ENCODE assay signal across 9 cellular contexts in the genomic region with DNA sequence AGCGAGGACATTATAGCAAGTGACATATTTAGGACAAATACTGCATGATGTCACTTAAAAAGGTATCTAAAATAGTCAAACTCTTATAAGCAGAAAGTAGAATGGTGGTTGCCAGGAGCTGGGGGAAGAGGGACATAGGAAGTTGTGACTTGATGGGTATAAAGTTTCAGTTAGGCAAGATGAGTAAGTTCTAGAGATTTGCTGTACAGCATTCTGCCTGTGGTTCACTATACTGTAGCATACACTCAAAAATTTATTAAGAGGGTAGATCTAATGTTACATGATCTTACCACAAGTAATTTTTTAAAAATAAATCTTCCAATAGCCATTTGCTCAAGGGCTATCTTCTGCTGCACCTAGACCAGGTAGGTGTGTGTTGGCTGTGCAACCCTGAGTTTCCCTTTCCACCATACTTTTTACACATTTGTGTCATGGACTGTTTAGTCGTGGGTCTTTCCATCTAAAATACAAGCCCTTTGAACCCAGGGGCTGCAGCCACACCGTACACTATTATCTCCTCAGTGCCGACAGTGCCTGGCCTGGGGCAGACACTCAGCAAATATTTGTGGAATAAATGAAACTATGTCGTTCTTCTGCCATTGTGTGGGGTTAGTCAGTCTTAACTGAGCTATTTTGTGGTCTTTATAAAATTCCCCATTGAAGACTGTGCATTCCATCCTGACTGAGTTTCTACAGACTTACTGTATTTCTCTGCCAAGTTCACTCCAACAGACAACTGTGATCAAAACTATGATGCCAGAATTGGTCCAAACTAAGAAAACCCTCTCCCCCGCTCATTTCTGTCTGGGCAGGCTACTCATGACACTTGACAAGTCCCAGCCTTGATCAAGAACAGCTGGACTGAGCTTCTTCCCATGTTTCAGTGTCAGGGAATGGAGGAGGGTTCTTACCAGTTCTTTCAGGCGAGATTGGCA.
DNase-seq lines count a peak whose midpoint lies in the region; TF ChIP-seq lines count a peak whose summit lies in the region.
"Had no signal": no experiment of that assay in that cellular context is flagged by ENCODE, and none has a peak within 500 bp of the region (broad histone marks: within the 10 kb centered on the region; RNA-seq: fewer than 3 reads in every experiment).

No MANE protein-coding gene starts in this region.

- intact Hi-C loops in mammary epithelial cell (cut with micrococcal nuclease) (loop anchor here (1.0 kb wide), 1 partner anchor 79 kb away; no protein-coding TSS in a partner anchor), tibial artery (cut with DNase I; ENCODE audit: low total_unique reads) (no loop called here)

- no peak overlapping the region for H3K4me3 ChIP-seq in mammary epithelial cell (replicated peaks in 1 of 3; ENCODE audit: insufficient read depth in 1 of 3, low read depth in 2 of 3, low read length in 3 of 3)
- no peak overlapping the region for H3K4me3 ChIP-seq in tibial artery

- BruUV-seq in mammary epithelial cell (replicated peaks; lab: Mats Ljungman, UMichigan) = no TSS peak

- H3K27ac ChIP-seq in mammary epithelial cell (ENCODE audit: insufficient read depth, low read depth, low read length) = peak overlapping the region; percentile 93
- H3K27ac ChIP-seq in tibial artery = peak overlapping the region; percentile 25 to 36

- H3K36me3 ChIP-seq in mammary epithelial cell (ENCODE audit: insufficient read depth, low read length) = no peaks in the 10 kb centered on the region
- no peaks in the 10 kb centered on the region for H3K36me3 ChIP-seq in tibial artery

- DNase-seq in M059J (ENCODE audit: low read depth) (peak; percentile 93), mammary epithelial cell (peak; percentile 96), kidney glomerular epithelial cell (lab: John Stamatoyannopoulos, UW) (peak; percentile 89), tibial artery (no peak), DMS114 treated with DMSO at 0.1 percent for 48 hours (lab: John Stamatoyannopoulos, UW; ENCODE audit: unreplicated experiment) (no peak), GOT3 (lab: John Stamatoyannopoulos, UW) (no peak), NCI-H146 treated with DMSO at 0.1 percent for 48 hours (lab: John Stamatoyannopoulos, UW; ENCODE audit: unreplicated experiment) (no peak)
- DNase-seq in activated CD4-positive, CD25-positive, alpha-beta regulatory T cell treated with anti-CD3 and anti-CD28 coated beads, Interleukin-2, amount 50 U/mL, for 72 hours = no peak
- DNase-seq: H7 had no signal

- no peaks in the 10 kb centered on the region for H3K79me2 ChIP-seq in mammary epithelial cell (ENCODE audit: insufficient read depth, low read length)

- whole genome bisulfite sequencing in mammary epithelial cell (ENCODE audit: low coverage, missing lambda C conversion rate) = 14% methylated on average over 7 of the region's 7 CpGs

- dilution Hi-C loops in mammary epithelial cell (cut with HindIII; ENCODE audit: low sequenced_read_pairs) = no loop called here

- H2AFZ ChIP-seq in mammary epithelial cell (ENCODE audit: low read depth, low read length) = peak overlapping the region; percentile 43

- H4K20me1 ChIP-seq in mammary epithelial cell (ENCODE audit: insufficient read depth, low read length) = no peaks in the 10 kb centered on the region

- H3K4me1 ChIP-seq in mammary epithelial cell (ENCODE audit: insufficient read depth, low read length) (peaks cover 40% of the 10 kb centered on the region), tibial artery (peaks cover 0 to 13% (median 5%) of the 10 kb centered on the region in 4 donors)

- peak overlapping the region; percentile 58 for H3K9ac ChIP-seq in mammary epithelial cell (ENCODE audit: insufficient read depth, low read length)

- in situ Hi-C loops in mammary epithelial cell (cut with MboI; ENCODE audit: low sequenced_read_pairs in 2 of 2) = no loop called here

- H3K27me3 ChIP-seq in mammary epithelial cell (ENCODE audit: insufficient read depth, low read length) = no peaks in the 10 kb centered on the region
- no peaks in the 10 kb centered on the region for H3K27me3 ChIP-seq in tibial artery

- TF ChIP-seq CTCF in mammary epithelial cell (conservative IDR thresholded peaks at IDR 0.05 in 1 of 2, IDR thresholded peaks at IDR 0.05 in 1 of 2; ENCODE audit: extremely low read depth in 1 of 2, insufficient read depth in 1 of 2, low read depth in 1 of 2, low read length in 2 of 2) = no peak
- no peak for TF ChIP-seq CTCF in tibial artery (IDR thresholded peaks at IDR 0.05)

- peak overlapping the region; percentile 42 for H3K4me2 ChIP-seq in mammary epithelial cell (ENCODE audit: insufficient read depth, low read depth, low read length)

- CTCF ChIA-PET in mammary epithelial cell (lab: Charles Lee; ENCODE audit: low non-redundant PET) = interaction anchor here (0.5 kb wide), 1 partner anchor 77 kb away, joined by 4 read pairs; no protein-coding TSS in a partner anchor

- H3K9me3 ChIP-seq in mammary epithelial cell (replicated peaks; ENCODE audit: insufficient read depth, low read length) (no peaks in the 10 kb centered on the region), tibial artery (no peaks in the 10 kb centered on the region)

Comparison
In these comparisons a context has a peak if more than half of its experiments do, and no peak if none do; other contexts are left out.
1. DNase-seq: peak in M059J (single experiment), mammary epithelial cell (single experiment) and kidney glomerular epithelial cell (single experiment); none in tibial artery (0 of 2), DMS114 treated with DMSO at 0.1 percent for 48 hours (single experiment), activated CD4-positive, CD25-positive, alpha-beta regulatory T cell treated with anti-CD3 and anti-CD28 coated beads, Interleukin-2, amount 50 U/mL, for 72 hours (single experiment), GOT3 (single experiment) and NCI-H146 treated with DMSO at 0.1 percent for 48 hours (single experiment).